Comparison of ENCODE assay signal across 18 cellular contexts in genomic region chr12:22256076-22256475, GRCh38.
DNase-seq lines count a peak whose midpoint lies in the region; ATAC-seq and TF ChIP-seq lines count a peak whose summit lies in the region.
"Had no signal": no experiment of that assay in that cellular context is flagged by ENCODE, and none has a peak within 500 bp of the region (broad histone marks: within the 10 kb centered on the region; RNA-seq: fewer than 3 reads in every experiment).

No MANE protein-coding gene starts in this region.

- peaks cover 0 to 20% (median 5%) of the 10 kb centered on the region in 9 donors for H3K4me1 ChIP-seq in heart right ventricle
- peaks cover 40% of the 10 kb centered on the region for H3K4me1 ChIP-seq in neuron (ENCODE audit: insufficient read depth, low read length)
- H3K4me1 ChIP-seq: A549 had no signal

- H3K27ac ChIP-seq in heart right ventricle (peak overlapping the region in 2 of 10 donors; percentile 23 to 26), RWPE1 (no peak overlapping the region)
- H3K27ac ChIP-seq: A549, thoracic aorta had no signal

- CTCF ChIA-PET in RWPE1 (lab: Yijun Ruan, JAX): interaction anchor here (0.6 to 1.4 kb wide), 2 partner anchors 79 to 692 kb away, joined by 4 to 8 read pairs; no protein-coding TSS in a partner anchor

- no peaks in the 10 kb centered on the region for H3K36me3 ChIP-seq in heart right ventricle
- H3K36me3 ChIP-seq in neuron (ENCODE audit: insufficient read depth, low read length): no peaks in the 10 kb centered on the region
- H3K36me3 ChIP-seq: thoracic aorta had no signal

- DNase-seq in heart right ventricle: no peak
- no peak for DNase-seq in left cardiac atrium
- DNase-seq in fibroblast of pulmonary artery (ENCODE audit: low read depth): peak; percentile 36
- DNase-seq in NCI-H146 (lab: John Stamatoyannopoulos, UW): no peak
- no peak for DNase-seq in NCI-H774 (lab: John Stamatoyannopoulos, UW)
- DNase-seq in RWPE1 (ENCODE audit: low spot score): no peak
- no peak for DNase-seq in NCI-H1694 (lab: John Stamatoyannopoulos, UW)
- DNase-seq: activated CD4-positive, CD25-positive, alpha-beta regulatory T cell treated with anti-CD3 and anti-CD28 coated beads, Interleukin-2, amount 50 U/mL, for 72 hours; foreskin fibroblast; GDM1; NCI-H2171 treated with DMSO at 0.1 percent for 48 hours; NCI-H82; posterior cingulate gyrus; SK-N-SH had no signal

- H3K27me3 ChIP-seq in heart right ventricle: no peaks in the 10 kb centered on the region
- no peaks in the 10 kb centered on the region for H3K27me3 ChIP-seq in neuron (ENCODE audit: insufficient read depth, low read length)

- 55 to 59% methylated on average over 7 of the region's 7 CpGs for WGBS in heart right ventricle, 2 donors

- intact Hi-C loops in heart right ventricle (cut with DNase I) (no loop called here), left cardiac atrium (cut with DNase I) (no loop called here)

- POLR2A ChIA-PET in RWPE1 (lab: Yijun Ruan, JAX; ENCODE audit: low non-redundant PET): no interaction called here

- no peaks in the 10 kb centered on the region for H3K9me3 ChIP-seq in heart right ventricle
- H3K9me3 ChIP-seq in neuron (ENCODE audit: low read length): no peaks in the 10 kb centered on the region
- H3K9me3 ChIP-seq: A549, SK-N-SH, thoracic aorta had no signal

- TF ChIP-seq CTCF in heart right ventricle (IDR thresholded peaks at IDR 0.05): no peak
- no peak for TF ChIP-seq CTCF in fibroblast of pulmonary artery (IDR thresholded peaks at IDR 0.05; ENCODE audit: low read length, missing control alignments)
- no peak for TF ChIP-seq CTCF in RWPE1 (conservative IDR thresholded peaks at IDR 0.05; ENCODE audit: low read depth)

- H2AFZ ChIP-seq in neuron (ENCODE audit: low read depth, low read length): peak overlapping the region; percentile 6

- H3K4me3 ChIP-seq in heart right ventricle (no peak overlapping the region), fibroblast of pulmonary artery (replicated peaks; ENCODE audit: low read depth, low read length) (no peak overlapping the region), neuron (ENCODE audit: low read length) (no peak overlapping the region)
- H3K4me3 ChIP-seq: A549, GM12878, thoracic aorta had no signal

- ATAC-seq in heart right ventricle (peak in 5 of 8 donors; percentile 27 to 71 (median 46)), left cardiac atrium (no peak)
- ATAC-seq: A549, GM12878 had no signal

Comparison
In these comparisons a context has a peak if more than half of its experiments do, and no peak if none do; other contexts are left out.
1. ATAC-seq: peak in heart right ventricle (5 of 8); none in left cardiac atrium (0 of 2).